8 cellular contexts compared by ENCODE assay signal in the genomic region with DNA sequence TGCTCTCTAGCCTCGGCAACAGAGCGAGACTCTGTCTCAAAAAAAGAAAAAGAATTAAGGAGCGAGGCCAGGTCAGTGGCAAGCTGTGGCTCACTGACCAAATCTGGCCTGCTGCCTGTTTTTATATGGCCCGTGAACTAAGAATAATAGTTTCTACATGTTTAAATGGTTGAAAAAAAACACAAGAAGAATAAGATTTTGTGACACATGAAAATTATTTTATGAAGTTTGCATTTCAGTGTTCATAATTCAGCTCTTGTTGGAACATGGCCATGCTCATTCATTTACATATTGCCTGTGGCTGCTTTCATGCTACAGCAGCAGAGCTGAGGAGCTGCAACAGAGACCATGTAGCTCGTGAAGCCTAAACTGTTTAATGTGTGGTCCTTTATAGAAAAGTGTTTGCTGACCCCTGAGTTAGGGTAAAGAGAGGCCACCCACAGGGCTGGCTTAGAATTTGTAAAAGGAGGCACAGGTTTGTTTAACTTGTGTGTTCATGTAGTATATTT. TPM values are rescaled to one million over a fixed set of nuclear protein-coding genes. Genes with fewer than 3 reads are reported as not detected.
DNase-seq lines count a peak whose midpoint lies in the region; ATAC-seq and TF ChIP-seq lines count a peak whose summit lies in the region.

No MANE protein-coding gene starts in this region.

- no peaks in the 10 kb centered on the region for H3K27me3 Mint-ChIP-seq in natural killer cell (ENCODE audit: low read depth in 2 of 2)

- peak; percentile 12 for DNase-seq in Daoy (ENCODE audit: low read depth)
- peak; percentile 61 for DNase-seq in astrocyte of the spinal cord (ENCODE audit: low read depth, low spot score)
- no peak for DNase-seq in natural killer cell

- peak; percentile 36 for ATAC-seq in HG03520 (IDR thresholded peaks at IDR 0.05; ENCODE audit: unreplicated experiment)
- no peak for ATAC-seq in natural killer cell
- ATAC-seq in GM18868 (IDR thresholded peaks at IDR 0.05; ENCODE audit: unreplicated experiment) = no peak
- ATAC-seq in HG03280 (IDR thresholded peaks at IDR 0.05; ENCODE audit: unreplicated experiment) = no peak
- no peak for ATAC-seq in HG02884 (IDR thresholded peaks at IDR 0.05; ENCODE audit: unreplicated experiment)
- no peak for ATAC-seq in GM21528 (IDR thresholded peaks at IDR 0.05; ENCODE audit: low FRiP score, unreplicated experiment)

- peaks cover 0 to 3% of the 10 kb centered on the region in 2 donors for H3K9me3 Mint-ChIP-seq in natural killer cell

- intact Hi-C loops in natural killer cell (cut with micrococcal nuclease) = no loop called here

- no peak overlapping the region for H3K4me3 Mint-ChIP-seq in natural killer cell

- peaks cover 55 to 57% of the 10 kb centered on the region in 2 donors for H3K4me1 Mint-ChIP-seq in natural killer cell

- peak overlapping the region; percentile 22 to 35 for H3K27ac Mint-ChIP-seq in natural killer cell

- no peak overlapping the region for H3K4me3 ChIP-seq in astrocyte of the spinal cord (ENCODE audit: low read depth, low read length)

- no peak for TF ChIP-seq CTCF in astrocyte of the spinal cord (IDR thresholded peaks at IDR 0.05; ENCODE audit: low read depth, low read length)
- TF ChIP-seq CTCF in natural killer cell (IDR thresholded peaks at IDR 0.05) = no peak

- H3K36me3 Mint-ChIP-seq in natural killer cell = no peaks in the 10 kb centered on the region

- in situ Hi-C loops in astrocyte of the spinal cord (cut with HindIII; ENCODE audit: low sequenced_read_pairs) = no loop called here

RNA-seq across cellular contexts. Expression of gene MFSD6, which starts 59.5 kb away (rescaled TPM):
- 20.9 TPM in 2 replicates for total RNA-seq in Daoy (2014; rRNA removed; shearing (Covaris generic))
- total RNA-seq in natural killer cell = 10 to 100 TPM; 36.7 to 50.5 (median 48.0) TPM
